8 cellular contexts compared by ENCODE assay signal in genomic region chr7:101121996-101122932, GRCh38. TPM values are rescaled to one million over a fixed set of nuclear protein-coding genes. Genes with fewer than 3 reads are reported as not detected.
A peak's percentile ranks its signal among the peaks of the same experiment; 100 is the strongest.
DNase-seq lines count a peak whose midpoint lies in the region; ATAC-seq and TF ChIP-seq lines count a peak whose summit lies in the region.

No MANE protein-coding gene starts in this region.

- ATAC-seq in HG02588 (IDR thresholded peaks at IDR 0.05; ENCODE audit: unreplicated experiment): no peak
- no peak for ATAC-seq in GM21737 (IDR thresholded peaks at IDR 0.05; ENCODE audit: unreplicated experiment)
- no peak for ATAC-seq in GM21360 (IDR thresholded peaks at IDR 0.05; ENCODE audit: unreplicated experiment)

- H3K9me3 ChIP-seq in endodermal cell (ENCODE audit: control insufficient read depth, low read length) (no peaks in the 10 kb centered on the region), mucosa of stomach (ENCODE audit: control insufficient read depth, low read length) (no peaks in the 10 kb centered on the region)

- peaks cover 3% of the 10 kb centered on the region for H3K4me1 ChIP-seq in endodermal cell (ENCODE audit: control insufficient read depth, insufficient read depth, low read length)
- peaks cover 36% of the 10 kb centered on the region for H3K4me1 ChIP-seq in mucosa of stomach (ENCODE audit: control insufficient read depth, insufficient read depth, low read length)

- H3K9ac ChIP-seq in endodermal cell (ENCODE audit: extremely low read depth, low read length, poor library complexity, severe bottlenecking) (no peak overlapping the region), mucosa of stomach (ENCODE audit: low read length) (peak overlapping the region; percentile 83)

- H3K27me3 ChIP-seq in endodermal cell (ENCODE audit: control insufficient read depth, insufficient read depth, low read length, poor library complexity, severe bottlenecking): no peaks in the 10 kb centered on the region
- peaks cover 12% of the 10 kb centered on the region for H3K27me3 ChIP-seq in mucosa of stomach (ENCODE audit: control insufficient read depth, insufficient read depth, low read length)

- H3K4me1 Mint-ChIP-seq in endodermal cell: peaks cover 29% of the 10 kb centered on the region

- H3K4me3 Mint-ChIP-seq in endodermal cell: peak overlapping the region; percentile 27

- H3K4me3 ChIP-seq in GM12865 (ENCODE audit: low read depth, low read length) (peak overlapping the region; percentile 61), endodermal cell (ENCODE audit: low read length) (no peak overlapping the region), mucosa of stomach (ENCODE audit: low read length) (peak overlapping the region; percentile 74)

- H3K36me3 Mint-ChIP-seq in endodermal cell (ENCODE audit: low read depth): no peaks in the 10 kb centered on the region

- H3K27me3 Mint-ChIP-seq in endodermal cell (ENCODE audit: insufficient read depth): peaks cover 4% of the 10 kb centered on the region

- peak overlapping the region; percentile 32 for H3K27ac ChIP-seq in endodermal cell (ENCODE audit: low read depth, low read length)

- 59 to 63% methylated on average over 14 to 17 of the region's 17 CpGs for WGBS in endodermal cell (ENCODE audit: insufficient coverage in 1 of 2, insufficient read length in 1 of 2), 2 experiments

- H3K36me3 ChIP-seq in endodermal cell (ENCODE audit: control insufficient read depth, insufficient read depth, low read length) (no peaks in the 10 kb centered on the region), mucosa of stomach (ENCODE audit: control insufficient read depth, insufficient read depth, low read length) (no peaks in the 10 kb centered on the region)

- H3K27ac Mint-ChIP-seq in endodermal cell: peak overlapping the region; percentile 92

- DNase-seq in GM12865 (ENCODE audit: low read depth): peak; percentile 40
- peak; percentile 89 for DNase-seq in OCI-M1 (lab: John Stamatoyannopoulos, UW)
- peak; percentile 88 for DNase-seq in endodermal cell
- no peak for DNase-seq in NCI-H2081 treated with DMSO at 0.1 percent for 48 hours (lab: John Stamatoyannopoulos, UW)

- TF ChIP-seq CTCF in GM12865 (IDR thresholded peaks at IDR 0.05; ENCODE audit: insufficient read depth, low read depth, low read length, missing control alignments) (no peak), endodermal cell (conservative IDR thresholded peaks at IDR 0.05) (no peak)

- peaks cover 10% of the 10 kb centered on the region for H3K9me3 Mint-ChIP-seq in endodermal cell

RNA-seq across cellular contexts. Expression of gene SERPINE1, which starts 4.6 kb away (rescaled TPM):
- total RNA-seq in endodermal cell: 1 to 10 TPM in 1 of 2 donors, under 1 TPM in 1; 0.89 to 4.9 TPM
- polyA plus RNA-seq in endodermal cell (2013, experiment 1 of 2): 6.6 TPM
- polyA plus RNA-seq in endodermal cell (2013, experiment 2 of 2): 8.2 TPM

RNA-seq across cellular contexts. Expression of gene AP1S1, which starts 32.0 kb away (rescaled TPM):
- 10 to 100 TPM; 43.8 to 50.2 TPM for total RNA-seq in endodermal cell
- polyA plus RNA-seq in endodermal cell (2013, experiment 1 of 2): 59.8 TPM
- 59.3 TPM for polyA plus RNA-seq in endodermal cell (2013, experiment 2 of 2)

RNA-seq across cellular contexts. Expression of gene TRIM56, which starts 37.0 kb away (rescaled TPM):
- 10 to 100 TPM; 16.5 to 23.0 TPM for total RNA-seq in endodermal cell
- 5.1 TPM for polyA plus RNA-seq in endodermal cell (2013, experiment 1 of 2)
- polyA plus RNA-seq in endodermal cell (2013, experiment 2 of 2): 3.6 TPM

RNA-seq across cellular contexts. Expression of gene VGF, which starts 43.1 kb away (rescaled TPM):
- 1 to 10 TPM in 1 of 2 donors, not detected in 1; 2.8 TPM for total RNA-seq in endodermal cell
- 2.1 TPM for polyA plus RNA-seq in endodermal cell (2013, experiment 1 of 2)
- 5.1 TPM for polyA plus RNA-seq in endodermal cell (2013, experiment 2 of 2)

RNA-seq across cellular contexts. Expression of gene NAT16, which starts 57.8 kb away (rescaled TPM):
- under 1 TPM; 0.15 to 0.20 TPM for total RNA-seq in endodermal cell
- polyA plus RNA-seq in endodermal cell (2013, experiment 1 of 2): 1.4 TPM
- 0.95 TPM for polyA plus RNA-seq in endodermal cell (2013, experiment 2 of 2)
